Comparison of ENCODE assay signal across 4 cellular contexts in genomic region chr3:141803538-141803937, GRCh38. TPM values are rescaled to one million over a fixed set of nuclear protein-coding genes. Genes with fewer than 3 reads are reported as not detected.
"Had no signal": no experiment of that assay in that cellular context is flagged by ENCODE, and none has a peak within 500 bp of the region (broad histone marks: within the 10 kb centered on the region; RNA-seq: fewer than 3 reads in every experiment).

No MANE protein-coding gene starts in this region.

RNA-seq across cellular contexts. Expression of gene GRK7, which starts 40.3 kb away (rescaled TPM):
- total RNA-seq: LHCN-M2, M059J, MCF 10A, NCI-H460 had no signal
